ENCODE assay signal across 1 cellular context in the genomic region with DNA sequence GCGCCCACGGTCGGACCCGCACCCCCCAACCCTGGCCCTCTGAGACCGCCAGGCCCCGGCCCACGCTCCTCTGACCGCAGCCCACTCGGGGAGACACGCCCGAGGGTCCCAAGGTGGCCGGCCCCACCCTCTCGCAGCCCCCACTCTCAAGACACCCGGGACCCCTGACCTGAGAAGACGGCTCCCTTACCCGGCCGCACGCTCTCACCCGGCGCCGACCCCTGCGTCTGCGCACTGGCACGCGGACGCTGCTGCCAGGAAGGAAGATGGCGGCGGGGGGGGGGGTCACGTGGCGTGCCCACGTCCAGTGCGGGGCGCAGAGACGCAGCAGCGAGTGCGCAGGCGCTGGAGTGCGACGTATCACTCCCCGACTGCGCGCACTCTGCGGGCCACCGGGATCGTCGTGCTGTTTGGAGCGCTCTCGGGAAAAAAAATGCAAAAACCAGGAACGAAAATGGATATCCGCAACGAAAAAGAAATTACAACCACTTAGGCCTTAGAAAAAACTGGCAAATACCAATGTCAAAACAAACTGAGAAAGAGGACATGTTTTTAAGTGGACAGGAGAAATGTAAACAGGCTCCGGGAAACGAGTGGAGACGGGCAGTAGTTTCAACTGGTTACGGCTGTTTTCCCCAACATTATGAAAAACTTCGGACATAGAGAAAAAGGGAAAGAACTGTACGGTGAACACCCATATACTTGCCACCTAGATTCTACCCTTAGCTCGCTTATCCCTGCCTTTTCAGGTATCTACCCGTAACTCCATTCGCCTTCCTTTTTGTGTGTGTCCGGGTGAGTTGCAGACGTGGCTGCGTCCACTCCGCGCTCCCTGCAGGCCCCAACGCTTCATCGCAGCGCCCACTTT.
TF ChIP-seq lines count a peak whose summit lies in the region.

A gene (minus strand): TSS at position 236 of the 868 bp plus-strand sequence. CDS start 902 bp downstream, outside the sequence.

TF ChIP-seq in HepG2, 621 proteins besides CTCF, POLR2A, EP300 and RAD21 (continued from another document and continues in another):
- TF ChIP-seq, protein P1, sequence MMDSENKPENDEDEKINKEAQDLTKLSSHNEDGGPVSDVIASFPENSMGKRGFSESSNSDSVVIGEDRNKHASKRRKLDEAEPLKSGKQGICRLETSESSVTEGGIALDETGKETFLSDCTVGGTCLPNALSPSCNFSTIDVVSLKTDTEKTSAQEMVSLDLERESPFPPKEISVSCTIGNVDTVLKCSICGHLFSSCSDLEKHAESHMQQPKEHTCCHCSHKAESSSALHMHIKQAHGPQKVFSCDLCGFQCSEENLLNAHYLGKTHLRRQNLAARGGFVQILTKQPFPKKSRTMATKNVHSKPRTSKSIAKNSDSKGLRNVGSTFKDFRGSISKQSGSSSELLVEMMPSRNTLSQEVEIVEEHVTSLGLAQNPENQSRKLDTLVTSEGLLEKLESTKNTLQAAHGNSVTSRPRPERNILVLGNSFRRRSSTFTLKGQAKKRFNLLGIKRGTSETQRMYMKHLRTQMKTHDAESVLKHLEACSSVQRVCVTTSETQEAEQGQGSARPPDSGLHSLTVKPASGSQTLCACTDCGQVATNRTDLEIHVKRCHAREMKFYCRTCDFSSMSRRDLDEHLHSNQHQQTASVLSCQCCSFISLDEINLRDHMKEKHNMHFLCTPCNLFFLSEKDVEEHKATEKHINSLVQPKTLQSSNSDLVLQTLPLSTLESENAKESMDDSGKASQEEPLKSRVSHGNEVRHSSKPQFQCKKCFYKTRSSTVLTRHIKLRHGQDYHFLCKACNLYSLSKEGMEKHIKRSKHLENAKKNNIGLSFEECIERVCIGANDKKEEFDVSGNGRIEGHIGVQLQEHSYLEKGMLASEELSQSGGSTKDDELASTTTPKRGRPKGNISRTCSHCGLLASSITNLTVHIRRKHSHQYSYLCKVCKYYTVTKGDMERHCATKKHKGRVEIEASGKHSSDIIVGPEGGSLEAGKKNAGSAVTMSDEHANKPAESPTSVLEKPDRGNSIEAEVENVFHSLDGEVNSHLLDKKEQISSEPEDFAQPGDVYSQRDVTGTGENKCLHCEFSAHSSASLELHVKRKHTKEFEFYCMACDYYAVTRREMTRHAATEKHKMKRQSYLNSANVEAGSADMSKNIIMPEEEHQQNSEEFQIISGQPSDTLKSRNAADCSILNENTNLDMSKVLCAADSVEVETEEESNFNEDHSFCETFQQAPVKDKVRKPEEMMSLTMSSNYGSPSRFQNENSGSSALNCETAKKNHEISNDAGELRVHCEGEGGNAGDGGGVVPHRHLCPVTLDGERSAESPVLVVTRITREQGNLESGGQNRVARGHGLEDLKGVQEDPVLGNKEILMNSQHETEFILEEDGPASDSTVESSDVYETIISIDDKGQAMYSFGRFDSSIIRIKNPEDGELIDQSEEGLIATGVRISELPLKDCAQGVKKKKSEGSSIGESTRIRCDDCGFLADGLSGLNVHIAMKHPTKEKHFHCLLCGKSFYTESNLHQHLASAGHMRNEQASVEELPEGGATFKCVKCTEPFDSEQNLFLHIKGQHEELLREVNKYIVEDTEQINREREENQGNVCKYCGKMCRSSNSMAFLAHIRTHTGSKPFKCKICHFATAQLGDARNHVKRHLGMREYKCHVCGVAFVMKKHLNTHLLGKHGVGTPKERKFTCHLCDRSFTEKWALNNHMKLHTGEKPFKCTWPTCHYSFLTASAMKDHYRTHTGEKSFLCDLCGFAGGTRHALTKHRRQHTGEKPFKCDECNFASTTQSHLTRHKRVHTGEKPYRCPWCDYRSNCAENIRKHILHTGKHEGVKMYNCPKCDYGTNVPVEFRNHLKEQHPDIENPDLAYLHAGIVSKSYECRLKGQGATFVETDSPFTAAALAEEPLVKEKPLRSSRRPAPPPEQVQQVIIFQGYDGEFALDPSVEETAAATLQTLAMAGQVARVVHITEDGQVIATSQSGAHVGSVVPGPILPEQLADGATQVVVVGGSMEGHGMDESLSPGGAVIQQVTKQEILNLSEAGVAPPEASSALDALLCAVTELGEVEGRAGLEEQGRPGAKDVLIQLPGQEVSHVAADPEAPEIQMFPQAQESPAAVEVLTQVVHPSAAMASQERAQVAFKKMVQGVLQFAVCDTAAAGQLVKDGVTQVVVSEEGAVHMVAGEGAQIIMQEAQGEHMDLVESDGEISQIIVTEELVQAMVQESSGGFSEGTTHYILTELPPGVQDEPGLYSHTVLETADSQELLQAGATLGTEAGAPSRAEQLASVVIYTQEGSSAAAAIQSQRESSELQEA (CRISPR knock-in tag; IDR thresholded peaks at IDR 0.05; ENCODE audit: not compliant biosample characterization), result no peak
- peak; percentile 44 for TF ChIP-seq MED1 (CRISPR knock-in tag; IDR thresholded peaks at IDR 0.05)
- peak; percentile 42; the same call in 1 of the 2 replicates for TF ChIP-seq REPIN1 (CRISPR knock-in tag; IDR thresholded peaks at IDR 0.05; ENCODE audit: borderline replicate concordance, low read depth)
- TF ChIP-seq PRPF4 (IDR thresholded peaks at IDR 0.05; ENCODE audit: low read depth, low read length, poor library complexity, severe bottlenecking), result no peak
- TF ChIP-seq HIVEP1 (CRISPR knock-in tag; IDR thresholded peaks at IDR 0.05), result peak; percentile 51; the same call in 1 of the 2 replicates
- TF ChIP-seq JUNB (CRISPR knock-in tag; IDR thresholded peaks at IDR 0.05; ENCODE audit: borderline replicate concordance), result no peak
- TF ChIP-seq, protein P2, sequence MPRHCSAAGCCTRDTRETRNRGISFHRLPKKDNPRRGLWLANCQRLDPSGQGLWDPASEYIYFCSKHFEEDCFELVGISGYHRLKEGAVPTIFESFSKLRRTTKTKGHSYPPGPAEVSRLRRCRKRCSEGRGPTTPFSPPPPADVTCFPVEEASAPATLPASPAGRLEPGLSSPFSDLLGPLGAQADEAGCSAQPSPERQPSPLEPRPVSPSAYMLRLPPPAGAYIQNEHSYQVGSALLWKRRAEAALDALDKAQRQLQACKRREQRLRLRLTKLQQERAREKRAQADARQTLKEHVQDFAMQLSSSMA (CRISPR knock-in tag; IDR thresholded peaks at IDR 0.05), result no peak
- no peak for TF ChIP-seq IKZF1 (IDR thresholded peaks at IDR 0.05)
- TF ChIP-seq SALL1 (CRISPR knock-in tag; IDR thresholded peaks at IDR 0.05), result peak; percentile 56
- peak; percentile 50; the same call in 1 of the 2 replicates for TF ChIP-seq TOPORS (CRISPR knock-in tag; IDR thresholded peaks at IDR 0.05)
- peak; percentile 40 for TF ChIP-seq PHF5A (CRISPR knock-in tag; IDR thresholded peaks at IDR 0.05; ENCODE audit: low read depth, unreplicated experiment)
- TF ChIP-seq, protein P3, sequence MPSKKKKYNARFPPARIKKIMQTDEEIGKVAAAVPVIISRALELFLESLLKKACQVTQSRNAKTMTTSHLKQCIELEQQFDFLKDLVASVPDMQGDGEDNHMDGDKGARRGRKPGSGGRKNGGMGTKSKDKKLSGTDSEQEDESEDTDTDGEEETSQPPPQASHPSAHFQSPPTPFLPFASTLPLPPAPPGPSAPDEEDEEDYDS (CRISPR knock-in tag; IDR thresholded peaks at IDR 0.05), result peak; percentile 48; the same call in 1 of the 2 replicates
- TF ChIP-seq, protein P4, sequence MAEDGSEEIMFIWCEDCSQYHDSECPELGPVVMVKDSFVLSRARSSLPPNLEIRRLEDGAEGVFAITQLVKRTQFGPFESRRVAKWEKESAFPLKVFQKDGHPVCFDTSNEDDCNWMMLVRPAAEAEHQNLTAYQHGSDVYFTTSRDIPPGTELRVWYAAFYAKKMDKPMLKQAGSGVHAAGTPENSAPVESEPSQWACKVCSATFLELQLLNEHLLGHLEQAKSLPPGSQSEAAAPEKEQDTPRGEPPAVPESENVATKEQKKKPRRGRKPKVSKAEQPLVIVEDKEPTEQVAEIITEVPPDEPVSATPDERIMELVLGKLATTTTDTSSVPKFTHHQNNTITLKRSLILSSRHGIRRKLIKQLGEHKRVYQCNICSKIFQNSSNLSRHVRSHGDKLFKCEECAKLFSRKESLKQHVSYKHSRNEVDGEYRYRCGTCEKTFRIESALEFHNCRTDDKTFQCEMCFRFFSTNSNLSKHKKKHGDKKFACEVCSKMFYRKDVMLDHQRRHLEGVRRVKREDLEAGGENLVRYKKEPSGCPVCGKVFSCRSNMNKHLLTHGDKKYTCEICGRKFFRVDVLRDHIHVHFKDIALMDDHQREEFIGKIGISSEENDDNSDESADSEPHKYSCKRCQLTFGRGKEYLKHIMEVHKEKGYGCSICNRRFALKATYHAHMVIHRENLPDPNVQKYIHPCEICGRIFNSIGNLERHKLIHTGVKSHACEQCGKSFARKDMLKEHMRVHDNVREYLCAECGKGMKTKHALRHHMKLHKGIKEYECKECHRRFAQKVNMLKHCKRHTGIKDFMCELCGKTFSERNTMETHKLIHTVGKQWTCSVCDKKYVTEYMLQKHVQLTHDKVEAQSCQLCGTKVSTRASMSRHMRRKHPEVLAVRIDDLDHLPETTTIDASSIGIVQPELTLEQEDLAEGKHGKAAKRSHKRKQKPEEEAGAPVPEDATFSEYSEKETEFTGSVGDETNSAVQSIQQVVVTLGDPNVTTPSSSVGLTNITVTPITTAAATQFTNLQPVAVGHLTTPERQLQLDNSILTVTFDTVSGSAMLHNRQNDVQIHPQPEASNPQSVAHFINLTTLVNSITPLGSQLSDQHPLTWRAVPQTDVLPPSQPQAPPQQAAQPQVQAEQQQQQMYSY (CRISPR knock-in tag; IDR thresholded peaks at IDR 0.05), result peak; percentile 82
- TF ChIP-seq SNAI1 (CRISPR knock-in tag; IDR thresholded peaks at IDR 0.05; ENCODE audit: borderline replicate concordance), result no peak
- peak; percentile 38; the same call in 1 of the 2 replicates for TF ChIP-seq RXRB (CRISPR knock-in tag; IDR thresholded peaks at IDR 0.05; ENCODE audit: borderline replicate concordance)
- TF ChIP-seq, protein P5, sequence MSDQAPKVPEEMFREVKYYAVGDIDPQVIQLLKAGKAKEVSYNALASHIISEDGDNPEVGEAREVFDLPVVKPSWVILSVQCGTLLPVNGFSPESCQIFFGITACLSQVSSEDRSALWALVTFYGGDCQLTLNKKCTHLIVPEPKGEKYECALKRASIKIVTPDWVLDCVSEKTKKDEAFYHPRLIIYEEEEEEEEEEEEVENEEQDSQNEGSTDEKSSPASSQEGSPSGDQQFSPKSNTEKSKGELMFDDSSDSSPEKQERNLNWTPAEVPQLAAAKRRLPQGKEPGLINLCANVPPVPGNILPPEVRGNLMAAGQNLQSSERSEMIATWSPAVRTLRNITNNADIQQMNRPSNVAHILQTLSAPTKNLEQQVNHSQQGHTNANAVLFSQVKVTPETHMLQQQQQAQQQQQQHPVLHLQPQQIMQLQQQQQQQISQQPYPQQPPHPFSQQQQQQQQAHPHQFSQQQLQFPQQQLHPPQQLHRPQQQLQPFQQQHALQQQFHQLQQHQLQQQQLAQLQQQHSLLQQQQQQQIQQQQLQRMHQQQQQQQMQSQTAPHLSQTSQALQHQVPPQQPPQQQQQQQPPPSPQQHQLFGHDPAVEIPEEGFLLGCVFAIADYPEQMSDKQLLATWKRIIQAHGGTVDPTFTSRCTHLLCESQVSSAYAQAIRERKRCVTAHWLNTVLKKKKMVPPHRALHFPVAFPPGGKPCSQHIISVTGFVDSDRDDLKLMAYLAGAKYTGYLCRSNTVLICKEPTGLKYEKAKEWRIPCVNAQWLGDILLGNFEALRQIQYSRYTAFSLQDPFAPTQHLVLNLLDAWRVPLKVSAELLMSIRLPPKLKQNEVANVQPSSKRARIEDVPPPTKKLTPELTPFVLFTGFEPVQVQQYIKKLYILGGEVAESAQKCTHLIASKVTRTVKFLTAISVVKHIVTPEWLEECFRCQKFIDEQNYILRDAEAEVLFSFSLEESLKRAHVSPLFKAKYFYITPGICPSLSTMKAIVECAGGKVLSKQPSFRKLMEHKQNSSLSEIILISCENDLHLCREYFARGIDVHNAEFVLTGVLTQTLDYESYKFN (CRISPR knock-in tag; conservative IDR thresholded peaks at IDR 0.05), result 0 out of 2 replicates have a peak, but pooled peaks have one; percentile 19
- no peak for TF ChIP-seq ZBTB42 (CRISPR knock-in tag; IDR thresholded peaks at IDR 0.05)
- TF ChIP-seq, protein P6, sequence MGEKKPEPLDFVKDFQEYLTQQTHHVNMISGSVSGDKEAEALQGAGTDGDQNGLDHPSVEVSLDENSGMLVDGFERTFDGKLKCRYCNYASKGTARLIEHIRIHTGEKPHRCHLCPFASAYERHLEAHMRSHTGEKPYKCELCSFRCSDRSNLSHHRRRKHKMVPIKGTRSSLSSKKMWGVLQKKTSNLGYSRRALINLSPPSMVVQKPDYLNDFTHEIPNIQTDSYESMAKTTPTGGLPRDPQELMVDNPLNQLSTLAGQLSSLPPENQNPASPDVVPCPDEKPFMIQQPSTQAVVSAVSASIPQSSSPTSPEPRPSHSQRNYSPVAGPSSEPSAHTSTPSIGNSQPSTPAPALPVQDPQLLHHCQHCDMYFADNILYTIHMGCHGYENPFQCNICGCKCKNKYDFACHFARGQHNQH (CRISPR knock-in tag; IDR thresholded peaks at IDR 0.05), result peak; percentile 43; the same call in 1 of the 2 replicates
- TF ChIP-seq SP5 (CRISPR knock-in tag; IDR thresholded peaks at IDR 0.05; ENCODE audit: borderline replicate concordance, low read depth), result peak; percentile 20; the same call in 1 of the 2 replicates
- TF ChIP-seq KDM1A (CRISPR knock-in tag; IDR thresholded peaks at IDR 0.05), result no peak
- no peak for TF ChIP-seq HNRNPL (IDR thresholded peaks at IDR 0.05; ENCODE audit: low read depth, low read length)
- TF ChIP-seq ZNF891 (CRISPR knock-in tag; IDR thresholded peaks at IDR 0.05), result no peak
- TF ChIP-seq POLR2AphosphoS5 (IDR thresholded peaks at IDR 0.05; ENCODE audit: low read depth, low read length), result peak; percentile 97
- no peak for TF ChIP-seq REL (CRISPR knock-in tag; conservative IDR thresholded peaks at IDR 0.05)
